Comparison of ENCODE assay signal across 1 cellular context in the genomic region with DNA sequence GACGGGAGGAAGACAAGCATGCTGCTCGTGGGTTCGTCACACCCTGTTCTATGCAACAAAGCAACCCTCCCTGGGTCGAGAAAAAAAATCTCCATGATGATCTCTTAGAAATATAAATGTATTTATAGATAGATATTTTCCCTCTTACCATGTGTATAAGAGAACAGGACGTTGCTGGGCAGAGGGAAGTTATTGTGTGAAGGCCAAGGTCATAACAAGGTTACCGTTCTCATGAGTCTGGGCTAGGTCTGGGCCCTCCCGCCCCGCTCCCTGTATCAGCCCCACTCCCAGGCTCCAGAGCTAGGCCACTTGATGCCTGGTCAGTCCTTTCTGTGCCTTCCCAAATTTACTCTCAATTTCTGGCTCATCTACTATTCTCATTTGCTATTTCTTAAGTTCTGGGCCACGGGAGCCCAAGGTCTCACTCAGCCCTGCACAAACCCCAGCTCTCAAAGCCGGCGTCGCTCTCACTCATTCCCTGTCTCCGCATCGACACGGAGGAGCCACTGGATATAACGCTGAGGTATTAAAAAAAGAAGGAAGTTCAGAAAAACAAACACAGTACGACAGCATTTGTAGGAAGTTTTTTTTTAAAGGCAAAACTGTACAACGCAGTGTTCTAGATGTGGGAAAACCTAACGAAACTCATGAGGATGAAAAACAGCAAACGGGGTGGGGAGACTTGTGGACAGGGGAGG.
TF ChIP-seq lines count a peak whose summit lies in the region.

No MANE protein-coding gene starts in this region.

TF ChIP-seq in HepG2, 621 proteins besides CTCF, POLR2A, EP300 and RAD21 (continued from another document and continues in another):
- TF ChIP-seq, protein P1, sequence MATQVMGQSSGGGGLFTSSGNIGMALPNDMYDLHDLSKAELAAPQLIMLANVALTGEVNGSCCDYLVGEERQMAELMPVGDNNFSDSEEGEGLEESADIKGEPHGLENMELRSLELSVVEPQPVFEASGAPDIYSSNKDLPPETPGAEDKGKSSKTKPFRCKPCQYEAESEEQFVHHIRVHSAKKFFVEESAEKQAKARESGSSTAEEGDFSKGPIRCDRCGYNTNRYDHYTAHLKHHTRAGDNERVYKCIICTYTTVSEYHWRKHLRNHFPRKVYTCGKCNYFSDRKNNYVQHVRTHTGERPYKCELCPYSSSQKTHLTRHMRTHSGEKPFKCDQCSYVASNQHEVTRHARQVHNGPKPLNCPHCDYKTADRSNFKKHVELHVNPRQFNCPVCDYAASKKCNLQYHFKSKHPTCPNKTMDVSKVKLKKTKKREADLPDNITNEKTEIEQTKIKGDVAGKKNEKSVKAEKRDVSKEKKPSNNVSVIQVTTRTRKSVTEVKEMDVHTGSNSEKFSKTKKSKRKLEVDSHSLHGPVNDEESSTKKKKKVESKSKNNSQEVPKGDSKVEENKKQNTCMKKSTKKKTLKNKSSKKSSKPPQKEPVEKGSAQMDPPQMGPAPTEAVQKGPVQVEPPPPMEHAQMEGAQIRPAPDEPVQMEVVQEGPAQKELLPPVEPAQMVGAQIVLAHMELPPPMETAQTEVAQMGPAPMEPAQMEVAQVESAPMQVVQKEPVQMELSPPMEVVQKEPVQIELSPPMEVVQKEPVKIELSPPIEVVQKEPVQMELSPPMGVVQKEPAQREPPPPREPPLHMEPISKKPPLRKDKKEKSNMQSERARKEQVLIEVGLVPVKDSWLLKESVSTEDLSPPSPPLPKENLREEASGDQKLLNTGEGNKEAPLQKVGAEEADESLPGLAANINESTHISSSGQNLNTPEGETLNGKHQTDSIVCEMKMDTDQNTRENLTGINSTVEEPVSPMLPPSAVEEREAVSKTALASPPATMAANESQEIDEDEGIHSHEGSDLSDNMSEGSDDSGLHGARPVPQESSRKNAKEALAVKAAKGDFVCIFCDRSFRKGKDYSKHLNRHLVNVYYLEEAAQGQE (IDR thresholded peaks at IDR 0.05; ENCODE audit: borderline replicate concordance in 1 of 2, low read depth in 1 of 2, low read length in 2 of 2), result no peak
- TF ChIP-seq RXRB (CRISPR knock-in tag; IDR thresholded peaks at IDR 0.05; ENCODE audit: borderline replicate concordance) (no peak; the same call in 1 of the 2 replicates), SALL2 (CRISPR knock-in tag; IDR thresholded peaks at IDR 0.05) (no peak), HIC2 (CRISPR knock-in tag; IDR thresholded peaks at IDR 0.05; ENCODE audit: low read depth) (no peak), ZNF232 (CRISPR knock-in tag; IDR thresholded peaks at IDR 0.05; ENCODE audit: borderline replicate concordance) (0 out of 2 replicates have a peak, but pooled peaks have one; percentile 28), FOSL2 (CRISPR knock-in tag; IDR thresholded peaks at IDR 0.05) (no peak), ZNF33B (CRISPR knock-in tag; IDR thresholded peaks at IDR 0.05) (no peak), NPAS2 (CRISPR knock-in tag; IDR thresholded peaks at IDR 0.05; ENCODE audit: borderline replicate concordance) (no peak), SRSF9 (IDR thresholded peaks at IDR 0.05; ENCODE audit: borderline replicate concordance, insufficient read depth, low read depth, low read length, poor library complexity, severe bottlenecking) (no peak), SCMH1 (CRISPR knock-in tag; IDR thresholded peaks at IDR 0.05; ENCODE audit: borderline replicate concordance) (no peak), ZMAT3 (CRISPR knock-in tag; conservative IDR thresholded peaks at IDR 0.05) (no peak), BCLAF1 (IDR thresholded peaks at IDR 0.05) (no peak), CREB1 (IDR thresholded peaks at IDR 0.05) (no peak), CREB1 (CRISPR knock-in tag; IDR thresholded peaks at IDR 0.05) (no peak), HCFC1 (IDR thresholded peaks at IDR 0.05; ENCODE audit: low read depth, low read length) (no peak), ZNF362 (CRISPR knock-in tag; IDR thresholded peaks at IDR 0.05; ENCODE audit: borderline replicate concordance) (peak; percentile 64; the same call in 1 of the 2 replicates), CBX5 (CRISPR knock-in tag; IDR thresholded peaks at IDR 0.05; ENCODE audit: borderline replicate concordance) (no peak), YY1 (IDR thresholded peaks at IDR 0.05; ENCODE audit: insufficient read depth, insufficient replicate concordance, low read depth, low read length) (no peak), STAG1 (CRISPR knock-in tag; IDR thresholded peaks at IDR 0.05) (no peak), CSRNP2 (CRISPR knock-in tag; conservative IDR thresholded peaks at IDR 0.05; ENCODE audit: low read depth) (no peak)
- TF ChIP-seq, protein P2, sequence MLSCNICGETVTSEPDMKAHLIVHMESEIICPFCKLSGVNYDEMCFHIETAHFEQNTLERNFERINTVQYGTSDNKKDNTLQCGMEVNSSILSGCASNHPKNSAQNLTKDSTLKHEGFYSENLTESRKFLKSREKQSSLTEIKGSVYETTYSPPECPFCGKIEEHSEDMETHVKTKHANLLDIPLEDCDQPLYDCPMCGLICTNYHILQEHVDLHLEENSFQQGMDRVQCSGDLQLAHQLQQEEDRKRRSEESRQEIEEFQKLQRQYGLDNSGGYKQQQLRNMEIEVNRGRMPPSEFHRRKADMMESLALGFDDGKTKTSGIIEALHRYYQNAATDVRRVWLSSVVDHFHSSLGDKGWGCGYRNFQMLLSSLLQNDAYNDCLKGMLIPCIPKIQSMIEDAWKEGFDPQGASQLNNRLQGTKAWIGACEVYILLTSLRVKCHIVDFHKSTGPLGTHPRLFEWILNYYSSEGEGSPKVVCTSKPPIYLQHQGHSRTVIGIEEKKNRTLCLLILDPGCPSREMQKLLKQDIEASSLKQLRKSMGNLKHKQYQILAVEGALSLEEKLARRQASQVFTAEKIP (CRISPR knock-in tag; IDR thresholded peaks at IDR 0.05; ENCODE audit: borderline replicate concordance), result no peak
- TF ChIP-seq, protein P3, sequence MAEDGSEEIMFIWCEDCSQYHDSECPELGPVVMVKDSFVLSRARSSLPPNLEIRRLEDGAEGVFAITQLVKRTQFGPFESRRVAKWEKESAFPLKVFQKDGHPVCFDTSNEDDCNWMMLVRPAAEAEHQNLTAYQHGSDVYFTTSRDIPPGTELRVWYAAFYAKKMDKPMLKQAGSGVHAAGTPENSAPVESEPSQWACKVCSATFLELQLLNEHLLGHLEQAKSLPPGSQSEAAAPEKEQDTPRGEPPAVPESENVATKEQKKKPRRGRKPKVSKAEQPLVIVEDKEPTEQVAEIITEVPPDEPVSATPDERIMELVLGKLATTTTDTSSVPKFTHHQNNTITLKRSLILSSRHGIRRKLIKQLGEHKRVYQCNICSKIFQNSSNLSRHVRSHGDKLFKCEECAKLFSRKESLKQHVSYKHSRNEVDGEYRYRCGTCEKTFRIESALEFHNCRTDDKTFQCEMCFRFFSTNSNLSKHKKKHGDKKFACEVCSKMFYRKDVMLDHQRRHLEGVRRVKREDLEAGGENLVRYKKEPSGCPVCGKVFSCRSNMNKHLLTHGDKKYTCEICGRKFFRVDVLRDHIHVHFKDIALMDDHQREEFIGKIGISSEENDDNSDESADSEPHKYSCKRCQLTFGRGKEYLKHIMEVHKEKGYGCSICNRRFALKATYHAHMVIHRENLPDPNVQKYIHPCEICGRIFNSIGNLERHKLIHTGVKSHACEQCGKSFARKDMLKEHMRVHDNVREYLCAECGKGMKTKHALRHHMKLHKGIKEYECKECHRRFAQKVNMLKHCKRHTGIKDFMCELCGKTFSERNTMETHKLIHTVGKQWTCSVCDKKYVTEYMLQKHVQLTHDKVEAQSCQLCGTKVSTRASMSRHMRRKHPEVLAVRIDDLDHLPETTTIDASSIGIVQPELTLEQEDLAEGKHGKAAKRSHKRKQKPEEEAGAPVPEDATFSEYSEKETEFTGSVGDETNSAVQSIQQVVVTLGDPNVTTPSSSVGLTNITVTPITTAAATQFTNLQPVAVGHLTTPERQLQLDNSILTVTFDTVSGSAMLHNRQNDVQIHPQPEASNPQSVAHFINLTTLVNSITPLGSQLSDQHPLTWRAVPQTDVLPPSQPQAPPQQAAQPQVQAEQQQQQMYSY (CRISPR knock-in tag; IDR thresholded peaks at IDR 0.05), result no peak
- TF ChIP-seq, protein P4, sequence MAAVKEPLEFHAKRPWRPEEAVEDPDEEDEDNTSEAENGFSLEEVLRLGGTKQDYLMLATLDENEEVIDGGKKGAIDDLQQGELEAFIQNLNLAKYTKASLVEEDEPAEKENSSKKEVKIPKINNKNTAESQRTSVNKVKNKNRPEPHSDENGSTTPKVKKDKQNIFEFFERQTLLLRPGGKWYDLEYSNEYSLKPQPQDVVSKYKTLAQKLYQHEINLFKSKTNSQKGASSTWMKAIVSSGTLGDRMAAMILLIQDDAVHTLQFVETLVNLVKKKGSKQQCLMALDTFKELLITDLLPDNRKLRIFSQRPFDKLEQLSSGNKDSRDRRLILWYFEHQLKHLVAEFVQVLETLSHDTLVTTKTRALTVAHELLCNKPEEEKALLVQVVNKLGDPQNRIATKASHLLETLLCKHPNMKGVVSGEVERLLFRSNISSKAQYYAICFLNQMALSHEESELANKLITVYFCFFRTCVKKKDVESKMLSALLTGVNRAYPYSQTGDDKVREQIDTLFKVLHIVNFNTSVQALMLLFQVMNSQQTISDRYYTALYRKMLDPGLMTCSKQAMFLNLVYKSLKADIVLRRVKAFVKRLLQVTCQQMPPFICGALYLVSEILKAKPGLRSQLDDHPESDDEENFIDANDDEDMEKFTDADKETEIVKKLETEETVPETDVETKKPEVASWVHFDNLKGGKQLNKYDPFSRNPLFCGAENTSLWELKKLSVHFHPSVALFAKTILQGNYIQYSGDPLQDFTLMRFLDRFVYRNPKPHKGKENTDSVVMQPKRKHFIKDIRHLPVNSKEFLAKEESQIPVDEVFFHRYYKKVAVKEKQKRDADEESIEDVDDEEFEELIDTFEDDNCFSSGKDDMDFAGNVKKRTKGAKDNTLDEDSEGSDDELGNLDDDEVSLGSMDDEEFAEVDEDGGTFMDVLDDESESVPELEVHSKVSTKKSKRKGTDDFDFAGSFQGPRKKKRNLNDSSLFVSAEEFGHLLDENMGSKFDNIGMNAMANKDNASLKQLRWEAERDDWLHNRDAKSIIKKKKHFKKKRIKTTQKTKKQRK (IDR thresholded peaks at IDR 0.05; ENCODE audit: low read length), result no peak
